15 cellular contexts compared by ENCODE assay signal in genomic region chr11:77136074-77136473, GRCh38. TPM values are rescaled to one million over a fixed set of nuclear protein-coding genes. Genes with fewer than 3 reads are reported as not detected.
A peak's percentile ranks its signal among the peaks of the same experiment; 100 is the strongest.
DNase-seq lines count a peak whose midpoint lies in the region; ATAC-seq and TF ChIP-seq lines count a peak whose summit lies in the region.
"Had no signal": no experiment of that assay in that cellular context is flagged by ENCODE, and none has a peak within 500 bp of the region (broad histone marks: within the 10 kb centered on the region; RNA-seq: fewer than 3 reads in every experiment).

No MANE protein-coding gene starts in this region.

- H3K4me1 ChIP-seq in SK-N-SH (ENCODE audit: control insufficient read depth in 1 of 2, insufficient read depth in 2 of 2, low read depth in 1 of 2, low read length in 1 of 2), result peaks cover 0 to 27% of the 10 kb centered on the region in 2 experiments; a peak in 2 of 4 replicates

- no peak for TF ChIP-seq RAD21 in SK-N-SH (IDR thresholded peaks at IDR 0.05; ENCODE audit: low read length)

- H3K9me2 ChIP-seq in SK-N-SH, result no peaks in the 10 kb centered on the region

- 44% methylated on average over 8 of the region's 8 CpGs for WGBS in SK-N-SH (ENCODE audit: low lambda C conversion rate)

- no peaks in the 10 kb centered on the region for H3K27me3 ChIP-seq in SK-N-SH (ENCODE audit: insufficient read depth)

- TF ChIP-seq CTCF in SK-N-SH (IDR thresholded peaks at IDR 0.05), result no peak

- CTCF ChIA-PET in SK-N-SH (lab: Yijun Ruan, JAX), result interaction anchor here (1.4 to 2.4 kb wide), 2 partner anchors 9 to 22 kb away, joined by 3 to 12 read pairs; no protein-coding TSS in a partner anchor

- no peak overlapping the region for H3K4me3 ChIP-seq in SK-N-SH (ENCODE audit: low read depth in 2 of 2, low read length in 1 of 2)

- H3K9ac ChIP-seq in SK-N-SH, result no peak overlapping the region

- DNase-seq in AG08396 (ENCODE audit: low spot score) (peak; percentile 39), ELR (ENCODE audit: low read depth) (peak; percentile 82), SK-N-SH (no peak), fibroblast of peridontal ligament (ENCODE audit: extremely low read depth) (peak; percentile 40), NCI-H1694 (lab: John Stamatoyannopoulos, UW) (no peak)
- DNase-seq: activated CD4-positive, CD25-positive, alpha-beta regulatory T cell treated with anti-CD3 and anti-CD28 coated beads, Interleukin-2, amount 50 U/mL, for 72 hours; activated gamma-delta T cell; CD4-positive, CD25-positive, alpha-beta regulatory T cell; GF-D8; natural killer cell; NCI-H2171 treated with DMSO at 0.1 percent for 48 hours; stimulated activated CD4-positive, alpha-beta T cell treated with anti-CD3 and anti-CD28 coated beads, Interleukin-4, amount 100 ng/mL, for 4 hours had no signal

- no peak for TF ChIP-seq EP300 in SK-N-SH (IDR thresholded peaks at IDR 0.05; ENCODE audit: borderline replicate concordance in 1 of 2, low read depth in 1 of 2, low read length in 1 of 2)

- no peak overlapping the region for H3K4me2 ChIP-seq in SK-N-SH

- H3F3A ChIP-seq in SK-N-SH (replicated peaks; ENCODE audit: insufficient read depth), result no peaks in the 10 kb centered on the region

- no peak overlapping the region for H2AFZ ChIP-seq in SK-N-SH (ENCODE audit: low read depth)

- no peaks in the 10 kb centered on the region for H3K36me3 ChIP-seq in SK-N-SH (replicated peaks in 1 of 2; ENCODE audit: control insufficient read depth in 1 of 2, insufficient read depth in 2 of 2, low read length in 1 of 2)

- no peak overlapping the region for H3K27ac ChIP-seq in SK-N-SH (ENCODE audit: low read depth in 2 of 2, low read length in 1 of 2)

- H3K79me2 ChIP-seq in SK-N-SH (ENCODE audit: insufficient read depth), result no peaks in the 10 kb centered on the region

- H3K9me3 ChIP-seq in SK-N-SH, result no peaks in the 10 kb centered on the region

- POLR2A ChIA-PET in SK-N-SH (lab: Yijun Ruan, JAX), result no interaction called here

- H4K20me1 ChIP-seq in SK-N-SH (ENCODE audit: insufficient read depth), result no peaks in the 10 kb centered on the region

- no peak for ATAC-seq in HG03442 (IDR thresholded peaks at IDR 0.05; ENCODE audit: unreplicated experiment)
- no peak for ATAC-seq in GM18873 (IDR thresholded peaks at IDR 0.05; ENCODE audit: low FRiP score, unreplicated experiment)
- no peak for ATAC-seq in HG02759 (IDR thresholded peaks at IDR 0.05; ENCODE audit: unreplicated experiment)
- ATAC-seq: natural killer cell had no signal

TF ChIP-seq in SK-N-SH, 30 proteins besides CTCF, POLR2A, EP300 and RAD21:
- TF ChIP-seq ELF1 (IDR thresholded peaks at IDR 0.05) (no peak), FOSL2 (IDR thresholded peaks at IDR 0.05; ENCODE audit: borderline replicate concordance, low read depth) (peak; percentile 54; the same call in 1 of the 2 replicates)

RNA-seq across cellular contexts. Expression of gene MYO7A, which starts 8.0 kb away (rescaled TPM):
- 0.08 and 0.11 TPM in 2 replicates for polyA plus RNA-seq in SK-N-SH (2012; rRNA removed)
- polyA plus RNA-seq in SK-N-SH (2012; cell fraction: cytosol; rRNA removed), result 0.03 and 0.04 TPM in 2 replicates
- 0.74 and 0.85 TPM in 2 replicates for polyA plus RNA-seq in SK-N-SH (2012; cell fraction: nucleus; rRNA removed)

RNA-seq across cellular contexts. Expression of gene OMP, which starts 33.4 kb away (rescaled TPM):
- 0.20 TPM in 1 of 2 replicates, not detected in the other for polyA plus RNA-seq in SK-N-SH (2012; rRNA removed)
- polyA plus RNA-seq in SK-N-SH (2012; cell fraction: cytosol; rRNA removed), result 0.23 TPM in 1 of 2 replicates, not detected in the other
- polyA plus RNA-seq in SK-N-SH (2012; cell fraction: nucleus; rRNA removed), result 1.5 TPM in 2 replicates
- polyA plus RNA-seq: CD4-positive, CD25-positive, alpha-beta regulatory T cell had no signal

Comparison
In these comparisons a context has a peak if more than half of its experiments do, and no peak if none do; other contexts are left out.
1. DNase-seq: peak in AG08396 (single experiment), ELR (single experiment) and fibroblast of peridontal ligament (single experiment); none in SK-N-SH (single experiment) and NCI-H1694 (single experiment).